In genomic region chr10:131155218-131155902, GRCh38 we compare ENCODE assay signal across 26 cellular contexts.
"Had no signal": no experiment of that assay in that cellular context is flagged by ENCODE, and none has a peak within 500 bp of the region (broad histone marks: within the 10 kb centered on the region; RNA-seq: fewer than 3 reads in every experiment).

No MANE protein-coding gene starts in this region.

- H3K27ac Mint-ChIP-seq: activated CD4-positive, alpha-beta T cell treated with anti-CD3 and anti-CD28 coated beads, Interleukin-2, amount 10 ng/mL, durations not matched to agents 24 days and 14 days; activated CD8-positive, alpha-beta T cell treated with anti-CD3 and anti-CD28 coated beads, Interleukin-2, amount 10 ng/mL, durations not matched to agents 7 days and 5 days; activated naive CD4-positive, alpha-beta T cell treated with anti-CD3 and anti-CD28 coated beads, Interleukin-2, amount 10 ng/mL, durations not matched to agents 7 days and 5 days; activated naive CD8-positive, alpha-beta T cell treated with anti-CD3 and anti-CD28 coated beads for 36 hours; activated T-helper 1 cell treated with anti-CD3 and anti-CD28 coated beads, Interleukin-12 subunit alpha, Interleukin-12 subunit beta, Interleukin-2, Interleukin-4 antibody, amounts not matched to agents 30 ng/mL and 10 ng/mL and 1 ng/mL, durations not matched to agents 14 hours and 24 hours and 36 hours; T-helper 1 cell treated with Interleukin-12 subunit alpha and Interleukin-12 subunit beta and Interleukin-4 antibody, amounts not matched to agents 30 μg/mL and 1 μg/mL, for 36 hours; T-helper 2 cell treated with Interferon-gamma antibody and Interleukin-4, amounts not matched to agents 5 μg/mL and 100 μg/mL, for 36 hours had no signal

- H3K9ac ChIP-seq: SK-N-SH had no signal

- H3K9me3 ChIP-seq: MG63, SK-N-SH had no signal

- H3K9me2 ChIP-seq: SK-N-SH had no signal

- DNase-seq: activated CD4-positive, alpha-beta T cell treated with anti-CD3 and anti-CD28 coated beads, Interleukin-2, amount 10 ng/mL, durations not matched to agents 24 days and 14 days; activated CD4-positive, alpha-beta T cell treated with anti-CD3 and anti-CD28 coated beads, Interleukin-2, amount 50 U/mL, for 4 hours; activated CD8-positive, alpha-beta T cell treated with anti-CD3 and anti-CD28 coated beads, Interleukin-2, amount 10 ng/mL, durations not matched to agents 7 days and 5 days; activated effector memory CD4-positive, alpha-beta T cell treated with Interleukin-2 at 50 U/mL for 16 hours; activated naive CD4-positive, alpha-beta T cell treated with anti-CD3 and anti-CD28 coated beads, Interleukin-2, amount 10 ng/mL, durations not matched to agents 7 days and 5 days; activated naive CD8-positive, alpha-beta T cell treated with anti-CD3 and anti-CD28 coated beads for 36 hours; activated T-cell treated with anti-CD3 and anti-CD28 coated beads, Interleukin-2, amount 50 U/mL, for 4 hours; amniotic stem cell; brain microvascular endothelial cell; Kasumi-1; KG1; MG63; NCI-H1048; NCI-H1105 treated with DMSO at 0.1 percent for 48 hours; NCI-H1436; NCI-H1694; NCI-H1930; NCI-H345; NCI-H524 treated with DMSO at 0.1 percent for 48 hours; SHP77 treated with DMSO at 0.1 percent for 48 hours; SK-N-SH had no signal

- H3K4me3 Mint-ChIP-seq: activated CD4-positive, alpha-beta T cell treated with anti-CD3 and anti-CD28 coated beads, Interleukin-2, amount 10 ng/mL, durations not matched to agents 24 days and 14 days; activated CD8-positive, alpha-beta T cell treated with anti-CD3 and anti-CD28 coated beads, Interleukin-2, amount 10 ng/mL, durations not matched to agents 7 days and 5 days; activated naive CD4-positive, alpha-beta T cell treated with anti-CD3 and anti-CD28 coated beads, Interleukin-2, amount 10 ng/mL, durations not matched to agents 7 days and 5 days; activated naive CD8-positive, alpha-beta T cell treated with anti-CD3 and anti-CD28 coated beads for 36 hours; activated T-cell treated with anti-CD3 and anti-CD28 coated beads, Interleukin-2, amount 50 U/mL, for 4 hours; activated T-helper 1 cell treated with anti-CD3 and anti-CD28 coated beads, Interleukin-12 subunit alpha, Interleukin-12 subunit beta, Interleukin-2, Interleukin-4 antibody, amounts not matched to agents 30 ng/mL and 10 ng/mL and 1 ng/mL, durations not matched to agents 14 hours and 24 hours and 36 hours; T-helper 1 cell treated with Interleukin-12 subunit alpha and Interleukin-12 subunit beta and Interleukin-4 antibody, amounts not matched to agents 30 μg/mL and 1 μg/mL, for 36 hours; T-helper 2 cell treated with Interferon-gamma antibody and Interleukin-4, amounts not matched to agents 5 μg/mL and 100 μg/mL, for 36 hours had no signal

- H3K4me1 Mint-ChIP-seq: activated CD4-positive, alpha-beta T cell treated with anti-CD3 and anti-CD28 coated beads, Interleukin-2, amount 10 ng/mL, durations not matched to agents 24 days and 14 days; activated naive CD4-positive, alpha-beta T cell treated with anti-CD3 and anti-CD28 coated beads, Interleukin-2, amount 10 ng/mL, durations not matched to agents 7 days and 5 days; activated naive CD8-positive, alpha-beta T cell treated with anti-CD3 and anti-CD28 coated beads for 36 hours had no signal

- H3K4me1 ChIP-seq: SJSA1 had no signal

- H3K4me2 ChIP-seq: SK-N-SH had no signal

- H3K27me3 Mint-ChIP-seq: activated naive CD8-positive, alpha-beta T cell treated with anti-CD3 and anti-CD28 coated beads for 36 hours had no signal

- H3K4me3 ChIP-seq: MG63, SJSA1 had no signal

- H3K27ac ChIP-seq: brain microvascular endothelial cell, SJSA1 had no signal

- H3K36me3 Mint-ChIP-seq: activated naive CD4-positive, alpha-beta T cell treated with anti-CD3 and anti-CD28 coated beads, Interleukin-2, amount 10 ng/mL, durations not matched to agents 7 days and 5 days; activated naive CD8-positive, alpha-beta T cell treated with anti-CD3 and anti-CD28 coated beads for 36 hours had no signal

- ATAC-seq: activated CD8-positive, alpha-beta T cell treated with anti-CD3 and anti-CD28 coated beads, Interleukin-2, amount 10 ng/mL, durations not matched to agents 7 days and 5 days; activated T-cell treated with anti-CD3 and anti-CD28 coated beads, Interleukin-2, amount 50 U/mL, for 4 hours; Panc1 had no signal

- H3K27me3 ChIP-seq: brain microvascular endothelial cell, SJSA1 had no signal

- H3K36me3 ChIP-seq: brain microvascular endothelial cell, MG63, SJSA1 had no signal
